Comparison of ENCODE assay signal across 8 cellular contexts in genomic region chr12:120438495-120439198, GRCh38. TPM values are rescaled to one million over a fixed set of nuclear protein-coding genes. Genes with fewer than 3 reads are reported as not detected.
A peak's percentile ranks its signal among the peaks of the same experiment; 100 is the strongest.
DNase-seq lines count a peak whose midpoint lies in the region; ATAC-seq and TF ChIP-seq lines count a peak whose summit lies in the region.

No MANE protein-coding gene starts in this region.

- no peaks in the 10 kb centered on the region for H3K9me3 ChIP-seq in CD8-positive, alpha-beta memory T cell (ENCODE audit: low read length)
- no peaks in the 10 kb centered on the region for H3K9me3 ChIP-seq in naive thymus-derived CD4-positive, alpha-beta T cell (ENCODE audit: control insufficient read depth in 2 of 3, low read length in 3 of 3)

- CTCF ChIA-PET in CD8-positive, alpha-beta memory T cell (lab: Charles Lee) = interaction anchor here (0.9 to 2.1 kb wide), 9 partner anchors 9 to 122 kb away, joined by 3 to 12 read pairs (median 6); partner anchors contain the start of gene DYNLL1
- CTCF ChIA-PET in naive thymus-derived CD4-positive, alpha-beta T cell (lab: Charles Lee) = interaction anchor here (0.6 to 1.5 kb wide), 5 partner anchors 11 to 64 kb away, joined by 3 to 4 read pairs (median 3); partner anchors contain the start of gene SRSF9

- no peaks in the 10 kb centered on the region for H3K9me3 Mint-ChIP-seq in CD8-positive, alpha-beta memory T cell
- no peaks in the 10 kb centered on the region for H3K9me3 Mint-ChIP-seq in dendritic cell treated with granulocyte-macrophage colony-stimulating factor and Interleukin-4, amounts not matched to agents 40 ng/mL and 50 ng/mL, for 4 days
- H3K9me3 Mint-ChIP-seq in naive thymus-derived CD4-positive, alpha-beta T cell = no peaks in the 10 kb centered on the region

- POLR2A ChIA-PET in CD8-positive, alpha-beta memory T cell (lab: Charles Lee) = interaction anchor here (0.5 to 1.4 kb wide), 5 partner anchors 28 to 145 kb away, joined by 3 to 5 read pairs (median 4); partner anchors contain the start of gene RNU4-1
- POLR2A ChIA-PET in naive thymus-derived CD4-positive, alpha-beta T cell (lab: Charles Lee) = interaction anchor here (0.8 to 3.6 kb wide), 6 partner anchors 10 to 984 kb away, joined by 3 to 30 read pairs (median 5); partner anchors contain the start of genes DYNLL1, RNU4-1, RNU4-2 and SRSF9

- in situ Hi-C loops in GM13976 (cut with MboI; ENCODE audit: low sequenced_read_pairs, unreplicated experiment) = loop anchor here (10.0 kb wide), 1 partner anchor 104 kb away; no protein-coding TSS in a partner anchor

- peaks cover 0 to 46% (median 2%) of the 10 kb centered on the region in 3 donors for H3K36me3 Mint-ChIP-seq in CD8-positive, alpha-beta memory T cell
- peaks cover 54% of the 10 kb centered on the region for H3K36me3 Mint-ChIP-seq in dendritic cell treated with granulocyte-macrophage colony-stimulating factor and Interleukin-4, amounts not matched to agents 40 ng/mL and 50 ng/mL, for 4 days (ENCODE audit: low read depth)
- H3K36me3 Mint-ChIP-seq in naive thymus-derived CD4-positive, alpha-beta T cell = peaks cover 0 to 11% (median 0%) of the 10 kb centered on the region in 5 donors

- peak overlapping the region; percentile 57 for H3K4me3 ChIP-seq in CD8-positive, alpha-beta memory T cell (ENCODE audit: low read length)
- peak overlapping the region; percentile 86 for H3K4me3 ChIP-seq in Jurkat, Clone E6-1 (ENCODE audit: low read length)
- H3K4me3 ChIP-seq in naive thymus-derived CD4-positive, alpha-beta T cell (ENCODE audit: low read length) = peak overlapping the region; percentile 63

- no peak for TF ChIP-seq CTCF in GM13976 (IDR thresholded peaks at IDR 0.05; ENCODE audit: borderline replicate concordance, control extremely low read depth, extremely low read depth, insufficient read depth, missing control alignments)

- H3K27me3 Mint-ChIP-seq in CD8-positive, alpha-beta memory T cell = peaks cover 0 to 3% of the 10 kb centered on the region in 2 donors
- H3K27me3 Mint-ChIP-seq in dendritic cell treated with granulocyte-macrophage colony-stimulating factor and Interleukin-4, amounts not matched to agents 40 ng/mL and 50 ng/mL, for 4 days = no peaks in the 10 kb centered on the region
- peaks cover 0 to 4% (median 0%) of the 10 kb centered on the region in 5 donors for H3K27me3 Mint-ChIP-seq in naive thymus-derived CD4-positive, alpha-beta T cell

- peak overlapping the region; percentile 64 for H3K27ac ChIP-seq in CD8-positive, alpha-beta memory T cell (ENCODE audit: low read depth, low read length)
- peak overlapping the region; percentile 83 for H3K27ac ChIP-seq in naive thymus-derived CD4-positive, alpha-beta T cell (ENCODE audit: low read depth, low read length)

- intact Hi-C loops in dendritic cell treated with granulocyte-macrophage colony-stimulating factor and Interleukin-4, amounts not matched to agents 40 ng/mL and 50 ng/mL, for 4 days (cut with micrococcal nuclease) = loop anchor here (2.0 to 10.0 kb wide), 2 partner anchors 58 to 114 kb away; partner anchors contain the start of genes DYNLL1 and PLA2G1B
- intact Hi-C loops in naive thymus-derived CD4-positive, alpha-beta T cell (cut with micrococcal nuclease) = loop anchor here (1.0 to 10.0 kb wide), 18 partner anchors 8 to 964 kb away; partner anchors contain the start of genes DYNLL1 (in 2 of the 2), GATC (in 2 of the 2), RNF10 (in 2 of the 2) and RPLP0 (in 2 of the 2)

- H3K27ac Mint-ChIP-seq in CD8-positive, alpha-beta memory T cell = peak overlapping the region; percentile 90 to 99 (median 94)
- H3K27ac Mint-ChIP-seq in dendritic cell treated with granulocyte-macrophage colony-stimulating factor and Interleukin-4, amounts not matched to agents 40 ng/mL and 50 ng/mL, for 4 days = peak overlapping the region; percentile 96
- H3K27ac Mint-ChIP-seq in naive thymus-derived CD4-positive, alpha-beta T cell = peak overlapping the region; percentile 88 to 97 (median 93)

- H3K4me1 Mint-ChIP-seq in CD8-positive, alpha-beta memory T cell = peaks cover 22 to 36% (median 29%) of the 10 kb centered on the region in 3 donors
- H3K4me1 Mint-ChIP-seq in dendritic cell treated with granulocyte-macrophage colony-stimulating factor and Interleukin-4, amounts not matched to agents 40 ng/mL and 50 ng/mL, for 4 days (ENCODE audit: low read depth) = peaks cover 12% of the 10 kb centered on the region
- H3K4me1 Mint-ChIP-seq in naive thymus-derived CD4-positive, alpha-beta T cell = peaks cover 17 to 34% (median 31%) of the 10 kb centered on the region in 7 donors

- peaks cover 22% of the 10 kb centered on the region for H3K4me1 ChIP-seq in CD8-positive, alpha-beta memory T cell (ENCODE audit: insufficient read depth, low read length)
- H3K4me1 ChIP-seq in naive thymus-derived CD4-positive, alpha-beta T cell (ENCODE audit: control insufficient read depth in 2 of 2, insufficient read depth in 2 of 2, low read length in 2 of 2) = peaks cover 15 to 20% of the 10 kb centered on the region in 2 donors

- peak overlapping the region; percentile 91 to 97 (median 94) for H3K4me3 Mint-ChIP-seq in CD8-positive, alpha-beta memory T cell
- peak overlapping the region; percentile 98 for H3K4me3 Mint-ChIP-seq in dendritic cell treated with granulocyte-macrophage colony-stimulating factor and Interleukin-4, amounts not matched to agents 40 ng/mL and 50 ng/mL, for 4 days
- H3K4me3 Mint-ChIP-seq in naive thymus-derived CD4-positive, alpha-beta T cell = peak overlapping the region; percentile 87 to 100 (median 96)

- no peak for DNase-seq in CD8-positive, alpha-beta memory T cell
- DNase-seq in Jurkat, Clone E6-1 (ENCODE audit: low read depth, low spot score) = no peak
- DNase-seq in naive thymus-derived CD4-positive, alpha-beta T cell = no peak
- DNase-seq in GM13976 (ENCODE audit: low spot score) = no peak

- no peaks in the 10 kb centered on the region for H3K36me3 ChIP-seq in CD8-positive, alpha-beta memory T cell (ENCODE audit: insufficient read depth, low read length)
- peaks cover 7 to 18% (median 8%) of the 10 kb centered on the region in 3 experiments for H3K36me3 ChIP-seq in naive thymus-derived CD4-positive, alpha-beta T cell (ENCODE audit: control insufficient read depth in 2 of 3, insufficient read depth in 3 of 3, low read length in 3 of 3)

- no peaks in the 10 kb centered on the region for H3K27me3 ChIP-seq in CD8-positive, alpha-beta memory T cell (ENCODE audit: insufficient read depth, low read length, poor library complexity, severe bottlenecking)
- no peaks in the 10 kb centered on the region for H3K27me3 ChIP-seq in naive thymus-derived CD4-positive, alpha-beta T cell (ENCODE audit: control insufficient read depth in 2 of 2, insufficient read depth in 2 of 2, low read length in 2 of 2)

- no peak for ATAC-seq in naive thymus-derived CD4-positive, alpha-beta T cell
- ATAC-seq in GM19035 (IDR thresholded peaks at IDR 0.05; ENCODE audit: unreplicated experiment) (no peak), GM21381 (IDR thresholded peaks at IDR 0.05; ENCODE audit: unreplicated experiment) (no peak), HG02642 (IDR thresholded peaks at IDR 0.05; ENCODE audit: poor library complexity, unreplicated experiment) (no peak)

RNA-seq across cellular contexts. Expression of gene COX6A1, which starts 0.7 kb away (rescaled TPM):
- total RNA-seq in CD8-positive, alpha-beta memory T cell = 100 to 1,000 TPM; 475 TPM
- 785 TPM for polyA plus RNA-seq in CD8-positive, alpha-beta memory T cell
- polyA plus RNA-seq in Jurkat, Clone E6-1 (2012; ENCODE audit: insufficient read depth, insufficient read length) = 778 TPM
- 100 to 1,000 TPM; 118 to 270 (median 130) TPM for total RNA-seq in naive thymus-derived CD4-positive, alpha-beta T cell
- 100 to 1,000 TPM; 648 to 782 TPM for polyA plus RNA-seq in naive thymus-derived CD4-positive, alpha-beta T cell

RNA-seq across cellular contexts. Expression of gene TRIAP1, which starts 7.5 kb away (rescaled TPM):
- 10 to 100 TPM; 87.0 to 88.1 TPM for total RNA-seq in CD8-positive, alpha-beta memory T cell
- polyA plus RNA-seq in CD8-positive, alpha-beta memory T cell = 51.6 TPM
- polyA plus RNA-seq in Jurkat, Clone E6-1 (2012; ENCODE audit: insufficient read depth, insufficient read length) = 61.3 TPM
- total RNA-seq in naive thymus-derived CD4-positive, alpha-beta T cell = 10 to 100 TPM; 15.9 to 38.0 (median 19.6) TPM
- 10 to 100 TPM; 47.9 to 55.1 TPM for polyA plus RNA-seq in naive thymus-derived CD4-positive, alpha-beta T cell

RNA-seq across cellular contexts. Expression of gene GATC, which starts 7.6 kb away (rescaled TPM):
- 10 to 100 TPM; 28.6 to 30.6 TPM for total RNA-seq in CD8-positive, alpha-beta memory T cell
- 29.8 TPM for polyA plus RNA-seq in CD8-positive, alpha-beta memory T cell
- polyA plus RNA-seq in Jurkat, Clone E6-1 (2012; ENCODE audit: insufficient read depth, insufficient read length) = 30.8 TPM
- 10 to 100 TPM; 21.8 to 30.6 (median 26.9) TPM for total RNA-seq in naive thymus-derived CD4-positive, alpha-beta T cell
- 10 to 100 TPM; 14.4 to 19.7 TPM for polyA plus RNA-seq in naive thymus-derived CD4-positive, alpha-beta T cell

RNA-seq across cellular contexts. Expression of gene SRSF9, which starts 30.9 kb away (rescaled TPM):
- 100 to 1,000 TPM; 269 to 272 TPM for total RNA-seq in CD8-positive, alpha-beta memory T cell
- 214 TPM for polyA plus RNA-seq in CD8-positive, alpha-beta memory T cell
- 333 TPM for polyA plus RNA-seq in Jurkat, Clone E6-1 (2012; ENCODE audit: insufficient read depth, insufficient read length)
- total RNA-seq in naive thymus-derived CD4-positive, alpha-beta T cell = 100 to 1,000 TPM; 136 to 191 (median 145) TPM
- 100 to 1,000 TPM; 148 to 152 TPM for polyA plus RNA-seq in naive thymus-derived CD4-positive, alpha-beta T cell

RNA-seq across cellular contexts. Expression of gene DYNLL1, which starts 57.3 kb away (rescaled TPM):
- 100 to 1,000 TPM; 288 to 296 TPM for total RNA-seq in CD8-positive, alpha-beta memory T cell
- 304 TPM for polyA plus RNA-seq in CD8-positive, alpha-beta memory T cell
- 565 TPM for polyA plus RNA-seq in Jurkat, Clone E6-1 (2012; ENCODE audit: insufficient read depth, insufficient read length)
- total RNA-seq in naive thymus-derived CD4-positive, alpha-beta T cell = 100 to 1,000 TPM in 1 of 5 experiments, 10 to 100 TPM in 4; 35.0 to 301 (median 72.7) TPM
- polyA plus RNA-seq in naive thymus-derived CD4-positive, alpha-beta T cell = 100 to 1,000 TPM; 197 to 243 TPM
